Comparison of ENCODE assay signal across 9 cellular contexts in genomic region chr5:50958852-50959457, GRCh38.
DNase-seq lines count a peak whose midpoint lies in the region; ATAC-seq, FAIRE-seq and TF ChIP-seq lines count a peak whose summit lies in the region.
"Had no signal": no experiment of that assay in that cellular context is flagged by ENCODE, and none has a peak within 500 bp of the region (broad histone marks: within the 10 kb centered on the region; RNA-seq: fewer than 3 reads in every experiment).

No MANE protein-coding gene starts in this region.

- CTCF ChIA-PET in Caco-2 (lab: Charles Lee): no interaction called here
- CTCF ChIA-PET in HepG2 (lab: Yijun Ruan, JAX; ENCODE audit: low intra/inter-chr PET ratio, low total read pairs): interaction anchor here (1.2 to 1.8 kb wide), 4 partner anchors 1002 to 1698 kb away, joined by 3 to 12 read pairs (median 6); no protein-coding TSS in a partner anchor

- intact Hi-C loops in Caco-2 (cut with micrococcal nuclease; ENCODE audit: unreplicated experiment): loop anchor here (1.0 kb wide), 3 partner anchors 1002 to 1698 kb away; no protein-coding TSS in a partner anchor
- intact Hi-C loops in HepG2 (cut with micrococcal nuclease; ENCODE audit: unreplicated experiment): loop anchor here (1.0 to 2.0 kb wide), 4 partner anchors 388 to 1698 kb away; no protein-coding TSS in a partner anchor

- BruUV-seq in Caco-2 (replicated peaks; lab: Mats Ljungman, UMichigan): no TSS peak
- no TSS peak for BruUV-seq in HepG2 (replicated peaks; lab: Mats Ljungman, UMichigan)

- H3K9me3 ChIP-seq in Caco-2: no peaks in the 10 kb centered on the region
- no peaks in the 10 kb centered on the region for H3K9me3 ChIP-seq in HepG2 (ENCODE audit: low read length)

- H3K4me1 Mint-ChIP-seq in Caco-2 (ENCODE audit: low read depth, unreplicated experiment): no peaks in the 10 kb centered on the region
- peaks cover 14% of the 10 kb centered on the region for H3K4me1 Mint-ChIP-seq in stimulated activated memory B cell treated with anti-CD40 and anti-IgM and Interleukin-4, amounts not matched to agents 10 μg/mL and 1 μg/mL and 100 μg/mL, for 72 hours

- ATAC-seq in GM19035 (IDR thresholded peaks at IDR 0.05; ENCODE audit: unreplicated experiment): peak; percentile 41
- peak; percentile 73 for ATAC-seq in HepG2
- no peak for ATAC-seq in stimulated activated memory B cell treated with anti-CD40 and anti-IgM and Interleukin-4, amounts not matched to agents 10 μg/mL and 1 μg/mL and 100 μg/mL, for 72 hours

- H3K4me2 ChIP-seq in HepG2 (ENCODE audit: low read depth, low read length): no peak overlapping the region

- H3K4me3 Mint-ChIP-seq in Caco-2 (ENCODE audit: unreplicated experiment): no peak overlapping the region
- H3K4me3 Mint-ChIP-seq in stimulated activated memory B cell treated with anti-CD40 and anti-IgM and Interleukin-4, amounts not matched to agents 10 μg/mL and 1 μg/mL and 100 μg/mL, for 72 hours: no peak overlapping the region
- H3K4me3 Mint-ChIP-seq: memory B cell had no signal

- H3K27me3 Mint-ChIP-seq in Caco-2 (ENCODE audit: insufficient read depth, unreplicated experiment): no peaks in the 10 kb centered on the region
- peaks cover 24% of the 10 kb centered on the region for H3K27me3 Mint-ChIP-seq in stimulated activated memory B cell treated with anti-CD40 and anti-IgM and Interleukin-4, amounts not matched to agents 10 μg/mL and 1 μg/mL and 100 μg/mL, for 72 hours

- no peak for TF ChIP-seq POLR2A in HepG2 (IDR thresholded peaks at IDR 0.05; ENCODE audit: insufficient read depth in 1 of 2, low read depth in 2 of 2, low read length in 2 of 2)

- TF ChIP-seq EP300 in HepG2 (IDR thresholded peaks at IDR 0.05; ENCODE audit: low read depth in 2 of 2, low read length in 2 of 2): no peak
- TF ChIP-seq EP300 in HepG2 (CRISPR knock-in tag; IDR thresholded peaks at IDR 0.05; ENCODE audit: borderline replicate concordance): no peak

- no peaks in the 10 kb centered on the region for H3K36me3 ChIP-seq in Caco-2 (ENCODE audit: control insufficient read depth, insufficient read depth, low read length)
- H3K36me3 ChIP-seq in HepG2 (replicated peaks in 1 of 2; ENCODE audit: control insufficient read depth in 1 of 2, insufficient read depth in 2 of 2, low read length in 2 of 2): no peaks in the 10 kb centered on the region

- no peaks in the 10 kb centered on the region for H3K79me2 ChIP-seq in HepG2 (ENCODE audit: insufficient read depth, low read length)

- no peak overlapping the region for H3K9ac ChIP-seq in HepG2 (ENCODE audit: insufficient read depth, low read depth, low read length)

- in situ Hi-C loops in astrocyte of the spinal cord (cut with HindIII; ENCODE audit: low sequenced_read_pairs): no loop called here
- in situ Hi-C loops in HepG2 (cut with HindIII; ENCODE audit: extremely low pct_ligation_motif_present, low pct_unique_long_range_greater_than_20kb): loop anchor here (25.0 kb wide), 1 partner anchor 1403 kb away; no protein-coding TSS in a partner anchor

- 2% methylated on average over 5 of the region's 5 CpGs for WGBS in HepG2 (ENCODE audit: low lambda C conversion rate)

- no peaks in the 10 kb centered on the region for H3K9me3 Mint-ChIP-seq in Caco-2 (ENCODE audit: unreplicated experiment)
- H3K9me3 Mint-ChIP-seq in stimulated activated memory B cell treated with anti-CD40 and anti-IgM and Interleukin-4, amounts not matched to agents 10 μg/mL and 1 μg/mL and 100 μg/mL, for 72 hours: no peaks in the 10 kb centered on the region
- H3K9me3 Mint-ChIP-seq: memory B cell had no signal

- H4K20me1 ChIP-seq in HepG2 (ENCODE audit: insufficient read depth, low read length): no peaks in the 10 kb centered on the region

- H3K4me3 ChIP-seq in Caco-2 (ENCODE audit: low read depth, low read length): no peak overlapping the region
- H3K4me3 ChIP-seq in astrocyte of the spinal cord (ENCODE audit: low read depth, low read length): no peak overlapping the region
- H3K4me3 ChIP-seq in HepG2 (replicated peaks in 1 of 3; ENCODE audit: insufficient read depth in 1 of 3, low read depth in 2 of 3, low read length in 3 of 3): no peak overlapping the region

- POLR2A ChIA-PET in Caco-2 (lab: Charles Lee): no interaction called here
- POLR2A ChIA-PET in HepG2 (lab: Yijun Ruan, JAX): no interaction called here

- no peaks in the 10 kb centered on the region for H3K36me3 Mint-ChIP-seq in Caco-2 (ENCODE audit: insufficient read depth, unreplicated experiment)
- no peaks in the 10 kb centered on the region for H3K36me3 Mint-ChIP-seq in stimulated activated memory B cell treated with anti-CD40 and anti-IgM and Interleukin-4, amounts not matched to agents 10 μg/mL and 1 μg/mL and 100 μg/mL, for 72 hours
- H3K36me3 Mint-ChIP-seq: memory B cell had no signal

- H3K27ac Mint-ChIP-seq in Caco-2 (ENCODE audit: unreplicated experiment): no peak overlapping the region
- H3K27ac Mint-ChIP-seq in stimulated activated memory B cell treated with anti-CD40 and anti-IgM and Interleukin-4, amounts not matched to agents 10 μg/mL and 1 μg/mL and 100 μg/mL, for 72 hours: no peak overlapping the region
- H3K27ac Mint-ChIP-seq: memory B cell had no signal

- TF ChIP-seq RAD21 in HepG2 (CRISPR knock-in tag; IDR thresholded peaks at IDR 0.05): no peak

- no peak overlapping the region for H3K27ac ChIP-seq in HepG2 (ENCODE audit: extremely low read length, insufficient read depth, low read length)

- H2AFZ ChIP-seq in HepG2 (ENCODE audit: low read length): no peak overlapping the region

- peak; percentile 56 to 64 for TF ChIP-seq CTCF in Caco-2 (IDR thresholded peaks at IDR 0.05; ENCODE audit: insufficient read depth in 1 of 2, low read depth in 1 of 2, low read length in 1 of 2, severe bottlenecking in 1 of 2, unreplicated experiment in 1 of 2)
- TF ChIP-seq CTCF in astrocyte of the spinal cord (IDR thresholded peaks at IDR 0.05; ENCODE audit: low read depth, low read length): peak; percentile 53
- peak; percentile 64 for TF ChIP-seq CTCF in HepG2 (CRISPR knock-in tag; IDR thresholded peaks at IDR 0.05)

- H3K27me3 ChIP-seq in Caco-2 (replicated peaks; ENCODE audit: control insufficient read depth, insufficient read depth, low read length) (no peaks in the 10 kb centered on the region), HepG2 (ENCODE audit: control insufficient read depth in 1 of 2, insufficient read depth in 2 of 2, low read length in 2 of 2) (peaks cover 0 to 8% of the 10 kb centered on the region in 2 experiments; a peak in 2 of 5 replicates)

- H3K4me1 ChIP-seq in Caco-2 (no peaks in the 10 kb centered on the region), HepG2 (ENCODE audit: insufficient read depth, low read length) (0 out of 2 replicates have a peak, but pooled peaks cover 4% of the 10 kb centered on the region)

- DNase-seq in Caco-2: peak in 1 of 2 experiments; percentile 55
- peak; percentile 48 for DNase-seq in NCI-H2029 (lab: John Stamatoyannopoulos, UW)
- peak; percentile 39 for DNase-seq in astrocyte of the spinal cord (ENCODE audit: low read depth, low spot score)
- peak; percentile 53 for DNase-seq in HepG2 (ENCODE audit: low spot score)
- no peak for DNase-seq in activated T-cell treated with anti-CD3 and anti-CD28 coated beads, Interleukin-2, amount 50 U/mL, for 48 hours
- DNase-seq in stimulated activated CD8-positive, alpha-beta memory T cell treated with anti-CD3 and anti-CD28 coated beads, Interleukin-4, amount 100 ng/mL, for 48 hours: no peak

- FAIRE-seq in HepG2 (lab: Jason Lieb, UNC): peak; percentile 46

TF ChIP-seq in HepG2, 621 proteins besides CTCF, POLR2A, EP300 and RAD21 (continues in another document):
- no peak for TF ChIP-seq REL (CRISPR knock-in tag; conservative IDR thresholded peaks at IDR 0.05)
- no peak for TF ChIP-seq ZNF572 (CRISPR knock-in tag; IDR thresholded peaks at IDR 0.05)
- no peak for TF ChIP-seq ATF1 (CRISPR knock-in tag; IDR thresholded peaks at IDR 0.05)
- peak; percentile 63 for TF ChIP-seq SMC3 (IDR thresholded peaks at IDR 0.05; ENCODE audit: low read length)
- TF ChIP-seq ZNF841 (CRISPR knock-in tag; IDR thresholded peaks at IDR 0.05; ENCODE audit: borderline replicate concordance): no peak
- TF ChIP-seq ZNF574 (CRISPR knock-in tag; IDR thresholded peaks at IDR 0.05): no peak
- no peak for TF ChIP-seq ZBTB7B (CRISPR knock-in tag; IDR thresholded peaks at IDR 0.05)
- peak; percentile 70 for TF ChIP-seq STAG1 (CRISPR knock-in tag; IDR thresholded peaks at IDR 0.05)
- no peak for TF ChIP-seq ARID3A (IDR thresholded peaks at IDR 0.05; ENCODE audit: low read depth, low read length)

Comparison
In these comparisons a context has a peak if more than half of its experiments do, and no peak if none do; other contexts are left out.
1. DNase-seq: peak in NCI-H2029 (single experiment), astrocyte of the spinal cord (single experiment) and HepG2 (single experiment); none in activated T-cell treated with anti-CD3 and anti-CD28 coated beads, Interleukin-2, amount 50 U/mL, for 48 hours (0 of 2) and stimulated activated CD8-positive, alpha-beta memory T cell treated with anti-CD3 and anti-CD28 coated beads, Interleukin-4, amount 100 ng/mL, for 48 hours (single experiment).
2. Peak in every context shown above with its lines, with median percentiles within 50 percentile points of each other: CTCF ChIP-seq.